2 cellular contexts compared by ENCODE assay signal in the genomic region with DNA sequence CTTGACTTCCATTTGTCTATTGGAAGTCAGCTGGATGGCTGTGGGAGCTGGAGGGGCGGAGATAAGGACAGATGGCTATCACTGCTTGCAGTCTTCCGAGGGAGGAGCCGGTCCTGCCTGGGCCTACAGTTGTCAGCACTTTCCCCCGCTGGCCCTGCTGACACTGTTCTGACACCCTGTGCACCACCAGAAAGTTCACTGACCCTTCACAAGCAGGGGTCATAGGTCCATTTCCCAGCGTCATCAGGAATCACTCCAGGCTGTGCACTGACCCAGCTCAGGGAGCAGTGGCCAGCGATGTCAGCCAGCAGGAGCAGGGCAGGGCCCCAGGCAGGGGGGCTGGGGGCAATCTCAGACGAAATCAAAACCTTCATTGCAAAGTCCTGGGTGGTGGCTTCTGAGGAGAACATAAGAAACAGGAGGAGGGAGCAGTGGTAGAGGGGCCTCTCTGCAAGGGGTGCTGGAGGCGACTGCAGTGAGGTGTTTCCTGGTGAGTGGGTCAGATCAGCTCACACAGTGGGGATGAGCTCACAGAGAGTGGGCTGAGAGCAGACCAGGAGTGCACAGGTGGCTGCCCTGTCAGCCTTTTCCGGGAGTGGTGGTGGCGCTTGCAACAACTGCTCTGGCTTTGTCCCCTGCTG.
TF ChIP-seq lines count a peak whose summit lies in the region.

No MANE protein-coding gene starts in this region.

TF ChIP-seq in HEK293, 187 proteins besides CTCF, POLR2A, EP300 and RAD21 (continued from another document):
- TF ChIP-seq ZNF658 (tag by site-specific recombination; IDR thresholded peaks at IDR 0.05) (no peak), ZNF211 (tag by site-specific recombination; IDR thresholded peaks at IDR 0.05; ENCODE audit: low read depth) (no peak)

TF ChIP-seq in SK-N-SH treated with all-trans-retinoic acid at 6 μM for 48 hours, 23 proteins besides CTCF, POLR2A, EP300 and RAD21 (continued from another document):
- no peak for TF ChIP-seq ZFP30 (CRISPR knock-in tag; IDR thresholded peaks at IDR 0.05)
- TF ChIP-seq, protein P1, sequence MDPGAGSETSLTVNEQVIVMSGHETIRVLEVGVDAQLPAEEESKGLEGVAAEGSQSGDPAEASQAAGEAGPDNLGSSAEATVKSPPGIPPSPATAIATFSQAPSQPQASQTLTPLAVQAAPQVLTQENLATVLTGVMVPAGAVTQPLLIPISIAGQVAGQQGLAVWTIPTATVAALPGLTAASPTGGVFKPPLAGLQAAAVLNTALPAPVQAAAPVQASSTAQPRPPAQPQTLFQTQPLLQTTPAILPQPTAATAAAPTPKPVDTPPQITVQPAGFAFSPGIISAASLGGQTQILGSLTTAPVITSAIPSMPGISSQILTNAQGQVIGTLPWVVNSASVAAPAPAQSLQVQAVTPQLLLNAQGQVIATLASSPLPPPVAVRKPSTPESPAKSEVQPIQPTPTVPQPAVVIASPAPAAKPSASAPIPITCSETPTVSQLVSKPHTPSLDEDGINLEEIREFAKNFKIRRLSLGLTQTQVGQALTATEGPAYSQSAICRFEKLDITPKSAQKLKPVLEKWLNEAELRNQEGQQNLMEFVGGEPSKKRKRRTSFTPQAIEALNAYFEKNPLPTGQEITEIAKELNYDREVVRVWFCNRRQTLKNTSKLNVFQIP (CRISPR knock-in tag; IDR thresholded peaks at IDR 0.05; ENCODE audit: borderline replicate concordance, low read depth), result no peak
